Comparison of ENCODE assay signal across 1 cellular context in genomic region chr17:50626037-50626574, GRCh38.
TF ChIP-seq lines count a peak whose summit lies in the region.

No MANE protein-coding gene starts in this region.

TF ChIP-seq in HepG2, 621 proteins besides CTCF, POLR2A, EP300 and RAD21 (continued from another document and continues in another):
- TF ChIP-seq, protein P1, sequence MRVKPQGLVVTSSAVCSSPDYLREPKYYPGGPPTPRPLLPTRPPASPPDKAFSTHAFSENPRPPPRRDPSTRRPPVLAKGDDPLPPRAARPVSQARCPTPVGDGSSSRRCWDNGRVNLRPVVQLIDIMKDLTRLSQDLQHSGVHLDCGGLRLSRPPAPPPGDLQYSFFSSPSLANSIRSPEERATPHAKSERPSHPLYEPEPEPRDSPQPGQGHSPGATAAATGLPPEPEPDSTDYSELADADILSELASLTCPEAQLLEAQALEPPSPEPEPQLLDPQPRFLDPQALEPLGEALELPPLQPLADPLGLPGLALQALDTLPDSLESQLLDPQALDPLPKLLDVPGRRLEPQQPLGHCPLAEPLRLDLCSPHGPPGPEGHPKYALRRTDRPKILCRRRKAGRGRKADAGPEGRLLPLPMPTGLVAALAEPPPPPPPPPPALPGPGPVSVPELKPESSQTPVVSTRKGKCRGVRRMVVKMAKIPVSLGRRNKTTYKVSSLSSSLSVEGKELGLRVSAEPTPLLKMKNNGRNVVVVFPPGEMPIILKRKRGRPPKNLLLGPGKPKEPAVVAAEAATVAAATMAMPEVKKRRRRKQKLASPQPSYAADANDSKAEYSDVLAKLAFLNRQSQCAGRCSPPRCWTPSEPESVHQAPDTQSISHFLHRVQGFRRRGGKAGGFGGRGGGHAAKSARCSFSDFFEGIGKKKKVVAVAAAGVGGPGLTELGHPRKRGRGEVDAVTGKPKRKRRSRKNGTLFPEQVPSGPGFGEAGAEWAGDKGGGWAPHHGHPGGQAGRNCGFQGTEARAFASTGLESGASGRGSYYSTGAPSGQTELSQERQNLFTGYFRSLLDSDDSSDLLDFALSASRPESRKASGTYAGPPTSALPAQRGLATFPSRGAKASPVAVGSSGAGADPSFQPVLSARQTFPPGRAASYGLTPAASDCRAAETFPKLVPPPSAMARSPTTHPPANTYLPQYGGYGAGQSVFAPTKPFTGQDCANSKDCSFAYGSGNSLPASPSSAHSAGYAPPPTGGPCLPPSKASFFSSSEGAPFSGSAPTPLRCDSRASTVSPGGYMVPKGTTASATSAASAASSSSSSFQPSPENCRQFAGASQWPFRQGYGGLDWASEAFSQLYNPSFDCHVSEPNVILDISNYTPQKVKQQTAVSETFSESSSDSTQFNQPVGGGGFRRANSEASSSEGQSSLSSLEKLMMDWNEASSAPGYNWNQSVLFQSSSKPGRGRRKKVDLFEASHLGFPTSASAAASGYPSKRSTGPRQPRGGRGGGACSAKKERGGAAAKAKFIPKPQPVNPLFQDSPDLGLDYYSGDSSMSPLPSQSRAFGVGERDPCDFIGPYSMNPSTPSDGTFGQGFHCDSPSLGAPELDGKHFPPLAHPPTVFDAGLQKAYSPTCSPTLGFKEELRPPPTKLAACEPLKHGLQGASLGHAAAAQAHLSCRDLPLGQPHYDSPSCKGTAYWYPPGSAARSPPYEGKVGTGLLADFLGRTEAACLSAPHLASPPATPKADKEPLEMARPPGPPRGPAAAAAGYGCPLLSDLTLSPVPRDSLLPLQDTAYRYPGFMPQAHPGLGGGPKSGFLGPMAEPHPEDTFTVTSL (CRISPR knock-in tag; IDR thresholded peaks at IDR 0.05; ENCODE audit: borderline replicate concordance), result no peak
- peak; percentile 66; the same call in 1 of the 2 replicates for TF ChIP-seq HDAC2 (CRISPR knock-in tag; IDR thresholded peaks at IDR 0.05)
- TF ChIP-seq TBP (CRISPR knock-in tag; IDR thresholded peaks at IDR 0.05), result no peak
- TF ChIP-seq, protein P2, sequence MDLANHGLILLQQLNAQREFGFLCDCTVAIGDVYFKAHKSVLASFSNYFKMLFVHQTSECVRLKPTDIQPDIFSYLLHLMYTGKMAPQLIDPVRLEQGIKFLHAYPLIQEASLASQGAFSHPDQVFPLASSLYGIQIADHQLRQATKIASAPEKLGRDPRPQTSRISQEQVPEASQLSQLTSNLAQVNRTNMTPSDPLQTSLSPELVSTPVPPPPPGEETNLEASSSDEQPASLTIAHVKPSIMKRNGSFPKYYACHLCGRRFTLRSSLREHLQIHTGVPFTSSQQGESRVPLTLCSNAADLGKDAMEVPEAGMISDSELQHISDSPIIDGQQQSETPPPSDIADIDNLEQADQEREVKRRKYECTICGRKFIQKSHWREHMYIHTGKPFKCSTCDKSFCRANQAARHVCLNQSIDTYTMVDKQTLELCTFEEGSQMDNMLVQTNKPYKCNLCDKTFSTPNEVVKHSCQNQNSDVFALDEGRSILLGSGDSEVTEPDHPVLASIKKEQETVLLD (CRISPR knock-in tag; IDR thresholded peaks at IDR 0.05; ENCODE audit: low read depth), result no peak
- TF ChIP-seq RFXANK (CRISPR knock-in tag; IDR thresholded peaks at IDR 0.05), result no peak
- TF ChIP-seq STAT5B (CRISPR knock-in tag; IDR thresholded peaks at IDR 0.05), result peak; percentile 27; the same call in 1 of the 2 replicates
- 0 out of 2 replicates have a peak, but pooled peaks have one; percentile 29 for TF ChIP-seq ZNF644 (CRISPR knock-in tag; IDR thresholded peaks at IDR 0.05; ENCODE audit: low read depth)
- TF ChIP-seq EHMT2 (IDR thresholded peaks at IDR 0.05; ENCODE audit: borderline replicate concordance, low read depth, low read length), result no peak
- TF ChIP-seq, protein P3, sequence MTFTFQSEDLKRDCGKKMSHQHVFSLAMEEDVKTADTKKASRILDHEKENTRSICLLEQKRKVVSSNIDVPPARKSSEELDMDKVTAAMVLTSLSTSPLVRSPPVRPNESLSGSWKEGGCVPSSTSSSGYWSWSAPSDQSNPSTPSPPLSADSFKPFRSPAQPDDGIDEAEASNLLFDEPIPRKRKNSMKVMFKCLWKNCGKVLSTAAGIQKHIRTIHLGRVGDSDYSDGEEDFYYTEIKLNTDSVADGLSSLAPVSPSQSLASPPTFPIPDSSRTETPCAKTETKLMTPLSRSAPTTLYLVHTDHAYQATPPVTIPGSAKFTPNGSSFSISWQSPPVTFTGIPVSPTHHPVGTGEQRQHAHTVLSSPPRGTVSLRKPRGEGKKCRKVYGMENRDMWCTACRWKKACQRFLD (CRISPR knock-in tag; IDR thresholded peaks at IDR 0.05; ENCODE audit: borderline replicate concordance), result 0 out of 2 replicates have a peak, but pooled peaks have one; percentile 62
- TF ChIP-seq ZBTB8A (CRISPR knock-in tag; IDR thresholded peaks at IDR 0.05; ENCODE audit: borderline replicate concordance, low read depth), result no peak
- peak; percentile 58; the same call in 1 of the 2 replicates for TF ChIP-seq ZNF770 (CRISPR knock-in tag; IDR thresholded peaks at IDR 0.05)
- no peak for TF ChIP-seq NR2F2 (IDR thresholded peaks at IDR 0.05; ENCODE audit: borderline replicate concordance, low read depth)
- TF ChIP-seq LCORL (IDR thresholded peaks at IDR 0.05), result no peak
- peak; percentile 77 for TF ChIP-seq LCORL (CRISPR knock-in tag; IDR thresholded peaks at IDR 0.05)
- TF ChIP-seq HMG20A (CRISPR knock-in tag; IDR thresholded peaks at IDR 0.05; ENCODE audit: borderline replicate concordance), result 0 out of 2 replicates have a peak, but pooled peaks have one; percentile 11
- TF ChIP-seq NONO (IDR thresholded peaks at IDR 0.05), result no peak
- TF ChIP-seq NONO (CRISPR knock-in tag; conservative IDR thresholded peaks at IDR 0.05), result peak; percentile 40; the same call in 1 of the 2 replicates
- no peak; the same call in 1 of the 2 replicates for TF ChIP-seq ZNF761 (CRISPR knock-in tag; conservative IDR thresholded peaks at IDR 0.05)
- no peak for TF ChIP-seq ZNF510 (CRISPR knock-in tag; IDR thresholded peaks at IDR 0.05; ENCODE audit: low read depth)
- TF ChIP-seq U2AF1 (optimal IDR thresholded peaks at IDR 0.05; ENCODE audit: low read depth, low read length), result no peak
- TF ChIP-seq ZNF180 (CRISPR knock-in tag; IDR thresholded peaks at IDR 0.05; ENCODE audit: borderline replicate concordance, low read depth), result no peak
- TF ChIP-seq, protein P4, sequence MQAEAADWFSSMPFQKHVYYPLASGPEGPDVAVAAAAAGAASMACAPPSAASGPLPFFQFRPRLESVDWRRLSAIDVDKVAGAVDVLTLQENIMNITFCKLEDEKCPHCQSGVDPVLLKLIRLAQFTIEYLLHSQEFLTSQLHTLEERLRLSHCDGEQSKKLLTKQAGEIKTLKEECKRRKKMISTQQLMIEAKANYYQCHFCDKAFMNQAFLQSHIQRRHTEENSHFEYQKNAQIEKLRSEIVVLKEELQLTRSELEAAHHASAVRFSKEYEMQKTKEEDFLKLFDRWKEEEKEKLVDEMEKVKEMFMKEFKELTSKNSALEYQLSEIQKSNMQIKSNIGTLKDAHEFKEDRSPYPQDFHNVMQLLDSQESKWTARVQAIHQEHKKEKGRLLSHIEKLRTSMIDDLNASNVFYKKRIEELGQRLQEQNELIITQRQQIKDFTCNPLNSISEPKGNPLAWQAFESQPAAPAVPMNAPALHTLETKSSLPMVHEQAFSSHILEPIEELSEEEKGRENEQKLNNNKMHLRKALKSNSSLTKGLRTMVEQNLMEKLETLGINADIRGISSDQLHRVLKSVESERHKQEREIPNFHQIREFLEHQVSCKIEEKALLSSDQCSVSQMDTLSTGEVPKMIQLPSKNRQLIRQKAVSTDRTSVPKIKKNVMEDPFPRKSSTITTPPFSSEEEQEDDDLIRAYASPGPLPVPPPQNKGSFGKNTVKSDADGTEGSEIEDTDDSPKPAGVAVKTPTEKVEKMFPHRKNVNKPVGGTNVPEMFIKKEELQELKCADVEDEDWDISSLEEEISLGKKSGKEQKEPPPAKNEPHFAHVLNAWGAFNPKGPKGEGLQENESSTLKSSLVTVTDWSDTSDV (CRISPR knock-in tag; IDR thresholded peaks at IDR 0.05), result peak; percentile 73; the same call in 1 of the 2 replicates
- TF ChIP-seq ELF3 (CRISPR knock-in tag; IDR thresholded peaks at IDR 0.05), result 0 out of 2 replicates have a peak, but pooled peaks have one; percentile 21
- no peak for TF ChIP-seq SRSF1 (optimal IDR thresholded peaks at IDR 0.05; ENCODE audit: low read depth, low read length)
- TF ChIP-seq, protein P5, sequence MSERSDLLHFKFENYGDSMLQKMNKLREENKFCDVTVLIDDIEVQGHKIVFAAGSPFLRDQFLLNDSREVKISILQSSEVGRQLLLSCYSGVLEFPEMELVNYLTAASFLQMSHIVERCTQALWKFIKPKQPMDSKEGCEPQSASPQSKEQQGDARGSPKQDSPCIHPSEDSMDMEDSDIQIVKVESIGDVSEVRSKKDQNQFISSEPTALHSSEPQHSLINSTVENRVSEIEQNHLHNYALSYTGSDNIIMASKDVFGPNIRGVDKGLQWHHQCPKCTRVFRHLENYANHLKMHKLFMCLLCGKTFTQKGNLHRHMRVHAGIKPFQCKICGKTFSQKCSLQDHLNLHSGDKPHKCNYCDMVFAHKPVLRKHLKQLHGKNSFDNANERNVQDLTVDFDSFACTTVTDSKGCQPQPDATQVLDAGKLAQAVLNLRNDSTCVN (CRISPR knock-in tag; IDR thresholded peaks at IDR 0.05; ENCODE audit: borderline replicate concordance), result peak; percentile 27; the same call in 1 of the 2 replicates
- TF ChIP-seq NCOA1 (CRISPR knock-in tag; IDR thresholded peaks at IDR 0.05), result no peak
- TF ChIP-seq ZNF562 (CRISPR knock-in tag; IDR thresholded peaks at IDR 0.05; ENCODE audit: borderline replicate concordance), result no peak
- TF ChIP-seq ZNF788 (CRISPR knock-in tag; IDR thresholded peaks at IDR 0.05; ENCODE audit: borderline replicate concordance), result 0 out of 2 replicates have a peak, but pooled peaks have one; percentile 47
- TF ChIP-seq FOXM1 (CRISPR knock-in tag; IDR thresholded peaks at IDR 0.05), result no peak
- TF ChIP-seq, protein P6, sequence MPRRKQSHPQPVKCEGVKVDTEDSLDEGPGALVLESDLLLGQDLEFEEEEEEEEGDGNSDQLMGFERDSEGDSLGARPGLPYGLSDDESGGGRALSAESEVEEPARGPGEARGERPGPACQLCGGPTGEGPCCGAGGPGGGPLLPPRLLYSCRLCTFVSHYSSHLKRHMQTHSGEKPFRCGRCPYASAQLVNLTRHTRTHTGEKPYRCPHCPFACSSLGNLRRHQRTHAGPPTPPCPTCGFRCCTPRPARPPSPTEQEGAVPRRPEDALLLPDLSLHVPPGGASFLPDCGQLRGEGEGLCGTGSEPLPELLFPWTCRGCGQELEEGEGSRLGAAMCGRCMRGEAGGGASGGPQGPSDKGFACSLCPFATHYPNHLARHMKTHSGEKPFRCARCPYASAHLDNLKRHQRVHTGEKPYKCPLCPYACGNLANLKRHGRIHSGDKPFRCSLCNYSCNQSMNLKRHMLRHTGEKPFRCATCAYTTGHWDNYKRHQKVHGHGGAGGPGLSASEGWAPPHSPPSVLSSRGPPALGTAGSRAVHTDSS (CRISPR knock-in tag; conservative IDR thresholded peaks at IDR 0.05), result no peak
- TF ChIP-seq NR2F6 (IDR thresholded peaks at IDR 0.05), result no peak
- TF ChIP-seq NR2F6 (CRISPR knock-in tag; IDR thresholded peaks at IDR 0.05), result peak; percentile 62
- no peak for TF ChIP-seq ZNF274 (CRISPR knock-in tag; IDR thresholded peaks at IDR 0.05)
- no peak for TF ChIP-seq CHCHD3 (CRISPR knock-in tag; IDR thresholded peaks at IDR 0.05)
- TF ChIP-seq BATF2 (CRISPR knock-in tag; IDR thresholded peaks at IDR 0.05), result no peak
- TF ChIP-seq MAX (IDR thresholded peaks at IDR 0.05), result peak; percentile 61; the same call in 1 of the 2 replicates
- TF ChIP-seq ZNF563 (CRISPR knock-in tag; IDR thresholded peaks at IDR 0.05), result no peak
- peak; percentile 54; the same call in 1 of the 2 replicates for TF ChIP-seq GMEB1 (CRISPR knock-in tag; IDR thresholded peaks at IDR 0.05; ENCODE audit: borderline replicate concordance)
- TF ChIP-seq ATF6 (CRISPR knock-in tag; conservative IDR thresholded peaks at IDR 0.05), result no peak
- TF ChIP-seq TSC22D2 (CRISPR knock-in tag; IDR thresholded peaks at IDR 0.05; ENCODE audit: borderline replicate concordance), result 0 out of 2 replicates have a peak, but pooled peaks have one; percentile 24
